ENCODE assay signal across 8 cellular contexts in genomic region chr22:27331526-27332281, GRCh38.
A peak's percentile ranks its signal among the peaks of the same experiment; 100 is the strongest.
DNase-seq lines count a peak whose midpoint lies in the region; ATAC-seq and TF ChIP-seq lines count a peak whose summit lies in the region.

No MANE protein-coding gene starts in this region.

- H3K79me2 ChIP-seq in neural cell (replicated peaks; ENCODE audit: insufficient read depth, low read length): no peaks in the 10 kb centered on the region

- H3F3A ChIP-seq in neural cell (ENCODE audit: insufficient read depth, low read length, poor library complexity, severe bottlenecking): no peaks in the 10 kb centered on the region

- H3K27ac ChIP-seq in esophagus muscularis mucosa (replicated peaks in 1 of 4) (peak overlapping the region in 1 of 4 donors; percentile 33), neural cell (ENCODE audit: low read length) (peak overlapping the region; percentile 58), gastrocnemius medialis (no peak overlapping the region)

- TF ChIP-seq POLR2A in NB4 (IDR thresholded peaks at IDR 0.05; ENCODE audit: extremely low read depth, insufficient read length) (no peak), esophagus muscularis mucosa (IDR thresholded peaks at IDR 0.05; ENCODE audit: low read depth) (no peak), gastrocnemius medialis (IDR thresholded peaks at IDR 0.05) (no peak)

- H3K36me3 ChIP-seq in esophagus muscularis mucosa (no peaks in the 10 kb centered on the region), neural cell (ENCODE audit: insufficient read depth, low read length) (no peaks in the 10 kb centered on the region), gastrocnemius medialis (no peaks in the 10 kb centered on the region)

- H3K9ac ChIP-seq in neural cell (ENCODE audit: low read length): peak overlapping the region; percentile 43

- H3K4me2 ChIP-seq in neural cell (ENCODE audit: low read length): no peak overlapping the region

- intact Hi-C loops in esophagus muscularis mucosa (cut with DNase I): no loop called here
- intact Hi-C loops in gastrocnemius medialis (cut with DNase I; ENCODE audit: low total_unique reads): no loop called here

- TF ChIP-seq RAD21 in neural cell (conservative IDR thresholded peaks at IDR 0.05): peak; percentile 51

- H3K4me3 ChIP-seq in NB4 (ENCODE audit: low read depth, low read length) (no peak overlapping the region), esophagus muscularis mucosa (no peak overlapping the region), neural cell (ENCODE audit: low read length) (peak overlapping the region; percentile 8), gastrocnemius medialis (no peak overlapping the region)

- WGBS in esophagus muscularis mucosa: 46% methylated on average over 10 of the region's 16 CpGs

- H4K20me1 ChIP-seq in neural cell (ENCODE audit: insufficient read depth): no peaks in the 10 kb centered on the region

- ATAC-seq in HG02571 (IDR thresholded peaks at IDR 0.05; ENCODE audit: unreplicated experiment) (no peak), gastrocnemius medialis (no peak)

- H3K27me3 ChIP-seq in esophagus muscularis mucosa (peaks cover 0 to 4% (median 0%) of the 10 kb centered on the region in 4 donors), neural cell (ENCODE audit: insufficient read depth, low read depth, low read length) (no peaks in the 10 kb centered on the region), gastrocnemius medialis (peaks cover 13 to 16% (median 14%) of the 10 kb centered on the region in 3 donors)

- H2AFZ ChIP-seq in neural cell (ENCODE audit: low read depth, low read length): no peak overlapping the region

- no peaks in the 10 kb centered on the region for H3K9me2 ChIP-seq in neural cell (ENCODE audit: insufficient read depth, low read length)

- in situ Hi-C loops in gastrocnemius medialis (cut with MboI; ENCODE audit: low sequenced_read_pairs in 4 of 4): no loop called here

- H3K9me3 ChIP-seq in esophagus muscularis mucosa (no peaks in the 10 kb centered on the region), neural cell (ENCODE audit: low read length) (no peaks in the 10 kb centered on the region), gastrocnemius medialis (no peaks in the 10 kb centered on the region)

- H3K4me1 ChIP-seq in esophagus muscularis mucosa: peaks cover 3 to 20% (median 13%) of the 10 kb centered on the region in 4 donors
- H3K4me1 ChIP-seq in gastrocnemius medialis: no peaks in the 10 kb centered on the region

- TF ChIP-seq CTCF in NB4 (IDR thresholded peaks at IDR 0.05; ENCODE audit: low read depth, low read length): peak; percentile 39
- peak; percentile 17 to 47 (median 25) for TF ChIP-seq CTCF in esophagus muscularis mucosa (IDR thresholded peaks at IDR 0.05)
- TF ChIP-seq CTCF in neural cell (IDR thresholded peaks at IDR 0.05; ENCODE audit: poor library complexity, severe bottlenecking): peak; percentile 59
- TF ChIP-seq CTCF in gastrocnemius medialis (IDR thresholded peaks at IDR 0.05 in 4 of 5, conservative IDR thresholded peaks at IDR 0.05 in 1 of 5): no peak

- DNase-seq in CD1c-positive myeloid dendritic cell (ENCODE audit: extremely low spot score) (peak; percentile 2), NB4 (ENCODE audit: low read depth) (peak; percentile 66), esophagus muscularis mucosa (ENCODE audit: extremely low spot score) (peak; percentile 88), T-helper 2 cell (no peak), HCEC 1CT (no peak), gastrocnemius medialis (no peak)

- TF ChIP-seq EP300 in esophagus muscularis mucosa (IDR thresholded peaks at IDR 0.05) (no peak), neural cell (conservative IDR thresholded peaks at IDR 0.05; ENCODE audit: poor library complexity, severe bottlenecking) (no peak)

TF ChIP-seq in neural cell, 6 proteins besides CTCF, POLR2A, EP300 and RAD21:
- TF ChIP-seq EZH2 (IDR thresholded peaks at IDR 0.05; ENCODE audit: borderline replicate concordance, insufficient read depth, low read length, poor library complexity, severe bottlenecking) (no peak), REST (IDR thresholded peaks at IDR 0.05; ENCODE audit: borderline replicate concordance) (no peak), SMC3 (conservative IDR thresholded peaks at IDR 0.05; ENCODE audit: poor library complexity) (peak; percentile 38), MXI1 (conservative IDR thresholded peaks at IDR 0.05; ENCODE audit: poor library complexity, severe bottlenecking) (no peak)

Comparison
In these comparisons a context has a peak if more than half of its experiments do, and no peak if none do; other contexts are left out.
1. DNase-seq: peak in CD1c-positive myeloid dendritic cell (single experiment), NB4 (single experiment) and esophagus muscularis mucosa (single experiment); none in T-helper 2 cell (0 of 5), HCEC 1CT (single experiment) and gastrocnemius medialis (0 of 2).
2. CTCF ChIP-seq: peak in NB4 (single experiment), esophagus muscularis mucosa (3 of 3) and neural cell (single experiment); none in gastrocnemius medialis (0 of 5).